ENCODE assay signal across 24 cellular contexts in genomic region chr20:44739952-44740351, GRCh38. TPM values are rescaled to one million over a fixed set of nuclear protein-coding genes. Genes with fewer than 3 reads are reported as not detected.
"Had no signal": no experiment of that assay in that cellular context is flagged by ENCODE, and none has a peak within 500 bp of the region (broad histone marks: within the 10 kb centered on the region; RNA-seq: fewer than 3 reads in every experiment).

No MANE protein-coding gene starts in this region.

- H3K27ac Mint-ChIP-seq: activated B cell treated with CpG ODN at 0.5 μM for 24 hours; activated CD4-positive, alpha-beta T cell treated with anti-CD3 and anti-CD28 coated beads, Interleukin-2, amount 10 ng/mL, durations not matched to agents 24 days and 14 days; activated CD8-positive, alpha-beta T cell treated with anti-CD3 and anti-CD28 coated beads, Interleukin-2, amount 10 ng/mL, durations not matched to agents 7 days and 5 days; activated naive CD4-positive, alpha-beta T cell treated with anti-CD3 and anti-CD28 coated beads, Interleukin-2, amount 50 U/mL, for 24 hours; dendritic cell treated with granulocyte-macrophage colony-stimulating factor and Interleukin-4, amounts not matched to agents 40 ng/mL and 50 ng/mL, for 4 days; effector memory CD8-positive, alpha-beta T cell; mesothelial cell of epicardium; neural progenitor cell had no signal

- H3K9me3 Mint-ChIP-seq: activated naive CD4-positive, alpha-beta T cell treated with anti-CD3 and anti-CD28 coated beads, Interleukin-2, amount 50 U/mL, for 24 hours had no signal

- H3K27ac ChIP-seq: body of pancreas, heart left ventricle, lower lobe of right lung, neural progenitor cell, parathyroid adenoma, thyroid gland, uterus had no signal

- H3K27me3 Mint-ChIP-seq: activated naive CD4-positive, alpha-beta T cell treated with anti-CD3 and anti-CD28 coated beads, Interleukin-2, amount 50 U/mL, for 24 hours had no signal

- DNase-seq: activated B cell treated with CpG ODN at 0.5 μM for 24 hours; activated CD4-positive, alpha-beta T cell treated with anti-CD3 and anti-CD28 coated beads, Interleukin-2, amount 10 ng/mL, durations not matched to agents 24 days and 14 days; activated CD8-positive, alpha-beta memory T cell treated with anti-CD3 and anti-CD28 coated beads, Interleukin-2, amount 50 U/mL, for 4 hours; activated CD8-positive, alpha-beta T cell treated with anti-CD3 and anti-CD28 coated beads, Interleukin-2, amount 10 ng/mL, durations not matched to agents 7 days and 5 days; activated effector memory CD4-positive, alpha-beta T cell treated with anti-CD3 and anti-CD28 coated beads, Interleukin-2, amount 50 U/mL, for 16 hours; activated T-cell treated with anti-CD3 and anti-CD28 coated beads, Interleukin-2, amount 50 U/mL, for 48 hours; amniotic stem cell; body of pancreas; effector memory CD8-positive, alpha-beta T cell; foreskin melanocyte; heart left ventricle; left colon; lower lobe of right lung; stimulated activated CD4-positive, alpha-beta T cell treated with anti-CD3 and anti-CD28 coated beads, Interleukin-1b, Interleukin-23, amount 100 ng/mL, for 48 hours; stomach; thyroid gland; uterus had no signal

- H3K36me3 Mint-ChIP-seq: activated naive CD4-positive, alpha-beta T cell treated with anti-CD3 and anti-CD28 coated beads, Interleukin-2, amount 50 U/mL, for 24 hours; mesothelial cell of epicardium; neural progenitor cell had no signal

- H3K4me3 Mint-ChIP-seq: activated B cell treated with CpG ODN at 0.5 μM for 24 hours; activated CD4-positive, alpha-beta T cell treated with anti-CD3 and anti-CD28 coated beads, Interleukin-2, amount 10 ng/mL, durations not matched to agents 24 days and 14 days; activated CD8-positive, alpha-beta T cell treated with anti-CD3 and anti-CD28 coated beads, Interleukin-2, amount 10 ng/mL, durations not matched to agents 7 days and 5 days; activated naive CD4-positive, alpha-beta T cell treated with anti-CD3 and anti-CD28 coated beads, Interleukin-2, amount 50 U/mL, for 24 hours; dendritic cell treated with granulocyte-macrophage colony-stimulating factor and Interleukin-4, amounts not matched to agents 40 ng/mL and 50 ng/mL, for 4 days; effector memory CD8-positive, alpha-beta T cell; mesothelial cell of epicardium; neural progenitor cell had no signal

RNA-seq across cellular contexts. Expression of gene KCNK15, which starts 5.7 kb away (rescaled TPM):
- total RNA-seq: activated CD8-positive, alpha-beta T cell treated with anti-CD3 and anti-CD28 coated beads, Interleukin-2, amount 10 ng/mL, durations not matched to agents 7 days and 5 days; myocyte; T-helper 2 cell treated with Interferon-gamma antibody and Interleukin-4, amounts not matched to agents 100 ng/mL and 5 ng/mL, for 36 hours had no signal

RNA-seq across cellular contexts. Expression of gene CCN5, which starts 24.8 kb away (rescaled TPM):
- total RNA-seq: activated B cell treated with CpG ODN at 0.5 μM for 24 hours; activated CD4-positive, alpha-beta T cell treated with anti-CD3 and anti-CD28 coated beads, Interleukin-2, amount 10 ng/mL, durations not matched to agents 24 days and 14 days; activated CD8-positive, alpha-beta T cell treated with anti-CD3 and anti-CD28 coated beads, Interleukin-2, amount 10 ng/mL, durations not matched to agents 7 days and 5 days; mesothelial cell of epicardium; T-helper 2 cell treated with Interferon-gamma antibody and Interleukin-4, amounts not matched to agents 100 ng/mL and 5 ng/mL, for 36 hours had no signal
